In genomic region chr11:66418168-66418985, GRCh38 we compare ENCODE assay signal across 8 cellular contexts. TPM values are rescaled to one million over a fixed set of nuclear protein-coding genes. Genes with fewer than 3 reads are reported as not detected.
DNase-seq lines count a peak whose midpoint lies in the region; ATAC-seq, FAIRE-seq and TF ChIP-seq lines count a peak whose summit lies in the region.

No MANE protein-coding gene starts in this region.

- peak; percentile 21 for TF ChIP-seq CTCF in A549 (IDR thresholded peaks at IDR 0.05)

- WGBS in A549 (ENCODE audit: missing lambda C conversion rate), result 2% methylated on average over 16 of the region's 16 CpGs

- H3K4me2 ChIP-seq in A549, result peak overlapping the region; percentile 54

- POLR2A ChIA-PET in A549 (lab: Yijun Ruan, JAX), result interaction anchor here (0.5 to 1.3 kb wide), 4 partner anchors 11 to 259 kb away, joined by 3 to 12 read pairs (median 3); partner anchors contain the start of genes DPP3, MRPL11 and RBM4B

- no peak for TF ChIP-seq POLR2A in A549 (IDR thresholded peaks at IDR 0.05; ENCODE audit: low read length)

- CTCF ChIA-PET in A549 (lab: Yijun Ruan, JAX), result interaction anchor here (0.7 to 57.7 kb wide), 18 partner anchors 0 to 267 kb away, joined by 3 to 1614 read pairs (median 4); partner anchors contain the start of genes DPP3, MRPL11 and NPAS4

- DNase-seq in A549 (ENCODE audit: low read depth in 1 of 2, low spot score in 1 of 2) (peak; percentile 76 to 93), GM19238 (ENCODE audit: insufficient read length, low spot score) (peak; percentile 43), NCI-H345 (lab: John Stamatoyannopoulos, UW) (peak; percentile 73), cerebellar cortex (ENCODE audit: low spot score) (peak; percentile 95), kidney glomerular epithelial cell (lab: John Stamatoyannopoulos, UW) (peak; percentile 86)
- DNase-seq in activated CD4-positive, CD25-positive, alpha-beta regulatory T cell treated with anti-CD3 and anti-CD28 coated beads, Interleukin-2, amount 50 U/mL, for 72 hours, result peak; percentile 67
- peak; percentile 77 for DNase-seq in stimulated activated CD4-positive, alpha-beta T cell treated with anti-CD3 and anti-CD28 coated beads, Interleukin-4, amount 100 ng/mL, for 24 hours

- 0 out of 3 replicates have a peak overlapping the region, but pooled peaks have one; percentile 4 for H3K4me3 ChIP-seq in A549

- TF ChIP-seq RAD21 in A549 (conservative IDR thresholded peaks at IDR 0.05 in 1 of 2, IDR thresholded peaks at IDR 0.05 in 1 of 2), result peak; percentile 13 to 20; a peak in 1 of 5 replicates

- H3K4me1 ChIP-seq in A549, result peaks cover 12% of the 10 kb centered on the region

- H3K9me3 ChIP-seq in A549, result peaks cover 4% of the 10 kb centered on the region; the same call in 1 of the 3 replicates

- ATAC-seq in A549, result peak; percentile 81 to 89
- ATAC-seq in GM21423 (IDR thresholded peaks at IDR 0.05; ENCODE audit: unreplicated experiment), result no peak

- FAIRE-seq in A549 (lab: Jason Lieb, UNC), result no peak

- H3K27ac ChIP-seq in A549, result no peak overlapping the region

- TF ChIP-seq EP300 in A549 (IDR thresholded peaks at IDR 0.05), result no peak

TF ChIP-seq in A549, 52 proteins besides CTCF, POLR2A, EP300 and RAD21:
- TF ChIP-seq HOXB13 (CRISPR knock-in tag; IDR thresholded peaks at IDR 0.05; ENCODE audit: low read depth) (0 out of 2 replicates have a peak, but pooled peaks have one; percentile 15), JUNB (IDR thresholded peaks at IDR 0.05) (peak; percentile 61; the same call in 1 of the 2 replicates), JUN (IDR thresholded peaks at IDR 0.05) (peak in 1 of 2 experiments; percentile 43; a peak in 1 of 5 replicates), ATOH8 (CRISPR knock-in tag; IDR thresholded peaks at IDR 0.05; ENCODE audit: low read depth) (0 out of 2 replicates have a peak, but pooled peaks have one; percentile 15), FOSL2 (IDR thresholded peaks at IDR 0.05) (peak; percentile 86), FOSL2 (CRISPR knock-in tag; IDR thresholded peaks at IDR 0.05) (peak; percentile 99), BCL3 (IDR thresholded peaks at IDR 0.05) (no peak), EHMT2 (IDR thresholded peaks at IDR 0.05; ENCODE audit: low read depth) (peak; percentile 99), SMC3 (IDR thresholded peaks at IDR 0.05) (peak; percentile 29; the same call in 2 of the 3 replicates), RARB (CRISPR knock-in tag; IDR thresholded peaks at IDR 0.05) (no peak), REST (IDR thresholded peaks at IDR 0.05) (peak; percentile 98)

RNA-seq across cellular contexts. Expression of gene NPAS4, which starts 2.5 kb away (rescaled TPM):
- polyA plus RNA-seq in A549 (2011; rRNA removed) (not detected in 2 replicates), A549 (2017; fragmentation: RNase III; extraction: RNeasy Plus Mini Kit Qiagen cat#74134 plus additional on column Dnase treatment) (0.03 TPM in 1 of 3 replicates, not detected in the others)
- polyA plus RNA-seq in A549 (2012; cell fraction: cytosol; rRNA removed), result 0.01 and 0.06 TPM in 2 replicates
- polyA plus RNA-seq in A549 (2012; cell fraction: nucleus; rRNA removed), result 0.11 and 0.13 TPM in 2 replicates
- polyA minus RNA-seq in A549 (2011; rRNA and poly(A)+ RNA removed), result 0.10 TPM in 1 of 2 replicates, not detected in the other

RNA-seq across cellular contexts. Expression of gene MRPL11, which starts 20.3 kb away (rescaled TPM):
- polyA plus RNA-seq in A549 (2011; rRNA removed) (62.9 and 70.1 TPM in 2 replicates), A549 (2017; fragmentation: RNase III; extraction: RNeasy Plus Mini Kit Qiagen cat#74134 plus additional on column Dnase treatment) (71.9 to 73.8 TPM (median 73.5 TPM) in 3 replicates)
- polyA plus RNA-seq in A549 (2012; cell fraction: cytosol; rRNA removed), result 71.9 and 85.0 TPM in 2 replicates
- polyA plus RNA-seq in A549 (2012; cell fraction: nucleus; rRNA removed), result 35.0 and 45.6 TPM in 2 replicates
- polyA minus RNA-seq in A549 (2011; rRNA and poly(A)+ RNA removed), result 26.8 and 28.1 TPM in 2 replicates

RNA-seq across cellular contexts. Expression of gene SLC29A2, which starts 46.8 kb away (rescaled TPM):
- 2.6 and 3.9 TPM in 2 replicates for polyA plus RNA-seq in A549 (2011; rRNA removed)
- 5.3 and 7.1 TPM in 2 replicates for polyA plus RNA-seq in A549 (2012; cell fraction: cytosol; rRNA removed)
- 16.3 and 21.2 TPM in 2 replicates for polyA plus RNA-seq in A549 (2012; cell fraction: nucleus; rRNA removed)
- 4.3 to 7.6 TPM (median 6.4 TPM) in 3 replicates for polyA plus RNA-seq in A549 (2017; fragmentation: RNase III; extraction: RNeasy Plus Mini Kit Qiagen cat#74134 plus additional on column Dnase treatment)
- polyA minus RNA-seq in A549 (2011; rRNA and poly(A)+ RNA removed), result 1.7 and 2.6 TPM in 2 replicates

RNA-seq across cellular contexts. Expression of gene PELI3, which starts 48.3 kb away (rescaled TPM):
- 2.3 and 2.7 TPM in 2 replicates for polyA plus RNA-seq in A549 (2011; rRNA removed)
- 3.5 and 5.9 TPM in 2 replicates for polyA plus RNA-seq in A549 (2012; cell fraction: cytosol; rRNA removed)
- polyA plus RNA-seq in A549 (2012; cell fraction: nucleus; rRNA removed), result 4.7 and 8.3 TPM in 2 replicates
- polyA plus RNA-seq in A549 (2017; fragmentation: RNase III; extraction: RNeasy Plus Mini Kit Qiagen cat#74134 plus additional on column Dnase treatment), result 4.4 to 5.7 TPM (median 5.6 TPM) in 3 replicates
- polyA minus RNA-seq in A549 (2011; rRNA and poly(A)+ RNA removed), result 6.2 and 8.3 TPM in 2 replicates

Comparison
In these comparisons a context has a peak if more than half of its experiments do, and no peak if none do; other contexts are left out.
1. DNase-seq: peak in every context shown above with its lines; median percentile 95 in cerebellar cortex; 86 in kidney glomerular epithelial cell; 84 in A549; 77 in stimulated activated CD4-positive, alpha-beta T cell treated with anti-CD3 and anti-CD28 coated beads, Interleukin-4, amount 100 ng/mL, for 24 hours; 73 in NCI-H345; 67 in activated CD4-positive, CD25-positive, alpha-beta regulatory T cell treated with anti-CD3 and anti-CD28 coated beads, Interleukin-2, amount 50 U/mL, for 72 hours; 43 in GM19238.